Comparison of ENCODE assay signal across 9 cellular contexts in genomic region chr1:167517535-167518330, GRCh38. TPM values are rescaled to one million over a fixed set of nuclear protein-coding genes. Genes with fewer than 3 reads are reported as not detected.
DNase-seq lines count a peak whose midpoint lies in the region; ATAC-seq and TF ChIP-seq lines count a peak whose summit lies in the region.
"Had no signal": no experiment of that assay in that cellular context is flagged by ENCODE, and none has a peak within 500 bp of the region (broad histone marks: within the 10 kb centered on the region; RNA-seq: fewer than 3 reads in every experiment).

No MANE protein-coding gene starts in this region.

- CTCF ChIA-PET in T-cell (lab: Charles Lee): interaction anchor here (0.6 to 3.6 kb wide), 26 partner anchors 10 to 642 kb away, joined by 3 to 20 read pairs (median 4); partner anchors contain the start of genes CREG1 (in 1 of the 2) and TADA1 (in 1 of the 2)

- H3K36me3 Mint-ChIP-seq in T-cell (peaks cover 36% of the 10 kb centered on the region), osteocyte (ENCODE audit: unreplicated experiment) (no peaks in the 10 kb centered on the region)
- peaks cover 62% of the 10 kb centered on the region for H3K36me3 Mint-ChIP-seq in activated T-helper 17 cell treated with anti-CD3 and anti-CD28 coated beads, Interleukin-2, amount 50 U/mL, for 72 hours (ENCODE audit: low read depth)

- peak overlapping the region; percentile 98 to 99 (median 98) for H3K4me3 Mint-ChIP-seq in T-cell
- H3K4me3 Mint-ChIP-seq in activated T-helper 17 cell treated with anti-CD3 and anti-CD28 coated beads, Interleukin-2, amount 50 U/mL, for 72 hours: peak overlapping the region; percentile 100
- H3K4me3 Mint-ChIP-seq in osteocyte (ENCODE audit: unreplicated experiment): no peak overlapping the region

- peak; percentile 22 for TF ChIP-seq POLR2A in transverse colon (IDR thresholded peaks at IDR 0.05)

- H3K27ac ChIP-seq in transverse colon: peak overlapping the region; percentile 28 to 47 (median 38)
- H3K27ac ChIP-seq: cardiac muscle cell had no signal

- H3K4me1 ChIP-seq in transverse colon: no peaks in the 10 kb centered on the region

- H3K9me3 ChIP-seq in transverse colon: no peaks in the 10 kb centered on the region

- 80 to 92% methylated on average over 2 to 29 of the region's 30 CpGs for WGBS in transverse colon (ENCODE audit: low coverage in 1 of 2), 2 donors

- POLR2A ChIA-PET in T-cell (lab: Charles Lee): interaction anchor here (0.5 to 2.3 kb wide), 20 partner anchors 11 to 297 kb away, joined by 3 to 19 read pairs (median 4); partner anchors contain the start of gene CREG1 (in 1 of the 2)

- peak overlapping the region; percentile 98 to 99 for H3K27ac Mint-ChIP-seq in T-cell
- H3K27ac Mint-ChIP-seq in activated T-helper 17 cell treated with anti-CD3 and anti-CD28 coated beads, Interleukin-2, amount 50 U/mL, for 72 hours: peak overlapping the region; percentile 100
- no peak overlapping the region for H3K27ac Mint-ChIP-seq in osteocyte (ENCODE audit: unreplicated experiment)

- H3K27me3 Mint-ChIP-seq in T-cell: no peaks in the 10 kb centered on the region
- H3K27me3 Mint-ChIP-seq in activated T-helper 17 cell treated with anti-CD3 and anti-CD28 coated beads, Interleukin-2, amount 50 U/mL, for 72 hours: no peaks in the 10 kb centered on the region
- H3K27me3 Mint-ChIP-seq in osteocyte (ENCODE audit: unreplicated experiment): peaks cover 48% of the 10 kb centered on the region

- H3K36me3 ChIP-seq in transverse colon: no peaks in the 10 kb centered on the region
- H3K36me3 ChIP-seq: cardiac muscle cell had no signal

- ATAC-seq in T-cell (replicated peaks in 1 of 4) (peak; percentile 75 to 80 (median 78)), GM21367 (IDR thresholded peaks at IDR 0.05; ENCODE audit: unreplicated experiment) (no peak), HG02884 (IDR thresholded peaks at IDR 0.05; ENCODE audit: unreplicated experiment) (no peak)
- peak; percentile 95 for ATAC-seq in activated T-helper 17 cell treated with anti-CD3 and anti-CD28 coated beads, Interleukin-2, amount 50 U/mL, for 72 hours (replicated peaks)

- DNase-seq in T-cell (peak; percentile 52 to 89 (median 70)), osteocyte (ENCODE audit: extremely low spot score, unreplicated experiment) (peak; percentile 83), transverse colon (peak; percentile 22), DMS79 treated with DMSO at 0.1 percent for 48 hours (lab: John Stamatoyannopoulos, UW) (no peak)
- DNase-seq: MV-4-11 had no signal

- H3K27me3 ChIP-seq in transverse colon: no peaks in the 10 kb centered on the region
- H3K27me3 ChIP-seq: cardiac muscle cell had no signal

- H3K9me3 Mint-ChIP-seq in T-cell (no peaks in the 10 kb centered on the region), osteocyte (ENCODE audit: unreplicated experiment) (no peaks in the 10 kb centered on the region)
- H3K9me3 Mint-ChIP-seq in activated T-helper 17 cell treated with anti-CD3 and anti-CD28 coated beads, Interleukin-2, amount 50 U/mL, for 72 hours: no peaks in the 10 kb centered on the region

- intact Hi-C loops in transverse colon (cut with DNase I; ENCODE audit: low total_unique reads): no loop called here

- H3K4me1 Mint-ChIP-seq in T-cell: peaks cover 44 to 48% (median 44%) of the 10 kb centered on the region in 3 donors
- peaks cover 6% of the 10 kb centered on the region for H3K4me1 Mint-ChIP-seq in activated T-helper 17 cell treated with anti-CD3 and anti-CD28 coated beads, Interleukin-2, amount 50 U/mL, for 72 hours
- no peaks in the 10 kb centered on the region for H3K4me1 Mint-ChIP-seq in osteocyte (ENCODE audit: unreplicated experiment)

- H3K4me3 ChIP-seq in transverse colon: peak overlapping the region in 1 of 4 donors; percentile 28
- H3K4me3 ChIP-seq: cardiac muscle cell had no signal

- in situ Hi-C loops in transverse colon (cut with MboI; ENCODE audit: low pct_ligation_motif_present in 1 of 4, low pct_unique_long_range_greater_than_20kb in 1 of 4, low sequenced_read_pairs in 3 of 4): no loop called here

- TF ChIP-seq CTCF in osteocyte (IDR thresholded peaks at IDR 0.05): no peak
- TF ChIP-seq CTCF in transverse colon (IDR thresholded peaks at IDR 0.05): no peak

- no peak for TF ChIP-seq EP300 in transverse colon (IDR thresholded peaks at IDR 0.05; ENCODE audit: low read depth)

RNA-seq across cellular contexts. Expression of gene CD247, which starts 0.6 kb away (rescaled TPM):
- total RNA-seq in T-cell (100 to 1,000 TPM; 324 to 414 (median 385) TPM), osteocyte (not detected in 2 replicates), transverse colon (1 to 10 TPM in 3 of 4 donors, not detected in 1; 1.5 to 6.4 (median 3.4) TPM)
- total RNA-seq in activated T-helper 17 cell treated with anti-CD3 and anti-CD28 coated beads, Interleukin-2, amount 50 U/mL, for 72 hours: 100 to 1,000 TPM; 168 to 217 TPM

RNA-seq across cellular contexts. Expression of gene CREG1, which starts 35.8 kb away (rescaled TPM):
- total RNA-seq in T-cell (10 to 100 TPM in 3 of 5 donors, 1 to 10 TPM in 2; 9.1 to 13.0 (median 10.9) TPM), osteocyte (19.2 and 19.4 TPM in 2 replicates), transverse colon (100 to 1,000 TPM in 2 of 4 donors, 10 to 100 TPM in 2; 55.4 to 115 (median 97.5) TPM)
- 10 to 100 TPM; 10.8 to 13.2 TPM for total RNA-seq in activated T-helper 17 cell treated with anti-CD3 and anti-CD28 coated beads, Interleukin-2, amount 50 U/mL, for 72 hours

Comparison
In these comparisons a context has a peak if more than half of its experiments do, and no peak if none do; other contexts are left out.
1. ATAC-seq: peak in T-cell (4 of 4) and activated T-helper 17 cell treated with anti-CD3 and anti-CD28 coated beads, Interleukin-2, amount 50 U/mL, for 72 hours (single experiment); none in GM21367 (single experiment) and HG02884 (single experiment).
2. RNA of gene CD247, which starts 0.6 kb away (total RNA-seq): 324 to 414 TPM in T-cell and 168 to 217 TPM in activated T-helper 17 cell treated with anti-CD3 and anti-CD28 coated beads, Interleukin-2, amount 50 U/mL, for 72 hours; 1.5 to 6.4 TPM in transverse colon and not detected in osteocyte; every median in the first group is over 10 times any median in the second.